ENCODE assay signal across 8 cellular contexts in the genomic region with DNA sequence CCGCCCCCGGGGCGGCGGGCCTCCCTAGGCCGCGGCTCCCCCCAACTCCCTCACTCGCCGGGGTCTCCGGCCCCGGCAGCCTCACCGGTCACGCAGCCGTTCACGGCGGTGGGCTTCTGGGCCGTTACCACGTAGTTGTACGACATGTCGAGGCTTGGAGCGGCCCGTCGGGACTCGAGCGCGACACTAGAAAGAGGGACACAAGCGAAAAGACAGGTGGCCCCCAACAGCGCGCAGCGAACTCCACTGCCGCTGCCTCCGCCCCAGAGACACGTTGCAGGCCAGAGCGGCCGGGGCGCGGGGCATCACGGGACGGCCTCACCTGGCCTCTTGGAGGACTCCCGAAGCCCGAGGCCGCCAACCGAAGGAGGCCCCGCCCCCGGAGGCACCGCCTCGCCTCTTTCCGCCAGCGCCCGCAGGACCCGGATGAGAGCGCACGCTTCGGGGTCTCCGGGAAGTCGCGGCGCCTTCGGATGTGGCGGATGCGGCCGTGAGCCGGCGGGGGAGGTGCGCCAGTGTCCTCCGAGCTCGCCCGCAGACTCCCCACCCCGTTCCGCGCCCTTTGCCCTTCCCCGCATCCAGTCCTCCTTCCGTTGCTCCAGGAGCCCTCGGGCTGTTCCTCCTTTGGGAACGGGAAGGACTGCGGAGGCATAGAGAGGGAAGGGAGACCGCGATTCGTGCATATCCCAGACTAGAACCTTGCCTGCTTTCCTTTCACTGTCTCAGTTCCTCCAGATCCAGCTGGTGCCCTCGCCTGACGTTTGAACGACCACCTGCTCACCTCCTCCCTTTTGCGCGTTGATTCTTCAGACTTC. TPM values are rescaled to one million over a fixed set of nuclear protein-coding genes. Genes with fewer than 3 reads are reported as not detected.
DNase-seq lines count a peak whose midpoint lies in the region; ATAC-seq and TF ChIP-seq lines count a peak whose summit lies in the region.

A gene (minus strand): TSS at position 283 of the 815 bp plus-strand sequence. CDS start 137 bp downstream, at position 146.
A gene with protein sequence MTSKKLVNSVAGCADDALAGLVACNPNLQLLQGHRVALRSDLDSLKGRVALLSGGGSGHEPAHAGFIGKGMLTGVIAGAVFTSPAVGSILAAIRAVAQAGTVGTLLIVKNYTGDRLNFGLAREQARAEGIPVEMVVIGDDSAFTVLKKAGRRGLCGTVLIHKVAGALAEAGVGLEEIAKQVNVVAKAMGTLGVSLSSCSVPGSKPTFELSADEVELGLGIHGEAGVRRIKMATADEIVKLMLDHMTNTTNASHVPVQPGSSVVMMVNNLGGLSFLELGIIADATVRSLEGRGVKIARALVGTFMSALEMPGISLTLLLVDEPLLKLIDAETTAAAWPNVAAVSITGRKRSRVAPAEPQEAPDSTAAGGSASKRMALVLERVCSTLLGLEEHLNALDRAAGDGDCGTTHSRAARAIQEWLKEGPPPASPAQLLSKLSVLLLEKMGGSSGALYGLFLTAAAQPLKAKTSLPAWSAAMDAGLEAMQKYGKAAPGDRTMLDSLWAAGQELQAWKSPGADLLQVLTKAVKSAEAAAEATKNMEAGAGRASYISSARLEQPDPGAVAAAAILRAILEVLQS (plus strand): TSS at position 406 of the 815 bp plus-strand sequence. CDS start 1,501 bp downstream, outside the sequence.

- peak; percentile 63 to 88 for TF ChIP-seq POLR2A in Peyer's patch (IDR thresholded peaks at IDR 0.05)

- H3K9me3 ChIP-seq in KOPT-K1 (ENCODE audit: insufficient read depth, low read length, poor library complexity, severe bottlenecking): no peaks in the 10 kb centered on the region
- no peaks in the 10 kb centered on the region for H3K9me3 ChIP-seq in Peyer's patch
- H3K9me3 ChIP-seq in muscle layer of colon (ENCODE audit: low read length): no peaks in the 10 kb centered on the region

- peak; percentile 90 for DNase-seq in DMS53 treated with DMSO at 0.1 percent for 48 hours (lab: John Stamatoyannopoulos, UW; ENCODE audit: unreplicated experiment)
- peak; percentile 95 to 98 (median 96) for DNase-seq in Peyer's patch
- DNase-seq in activated T-cell treated with anti-CD3 and anti-CD28 coated beads, Interleukin-2, amount 50 U/mL, for 48 hours: peak; percentile 98 to 99
- peak; percentile 93 to 95 for DNase-seq in stimulated activated CD8-positive, alpha-beta memory T cell treated with anti-CD3 and anti-CD28 coated beads, Interleukin-7, amount 100 ng/mL, for 1 hour (ENCODE audit: low read depth in 2 of 2)

- H3K36me3 ChIP-seq in KOPT-K1 (ENCODE audit: insufficient read depth, low read length) (peaks cover 35% of the 10 kb centered on the region), Peyer's patch (peaks cover 0 to 31% (median 0%) of the 10 kb centered on the region in 3 donors), muscle layer of colon (ENCODE audit: insufficient read depth, low read length) (peaks cover 11% of the 10 kb centered on the region)

- peak; percentile 89 for ATAC-seq in GM21786 (IDR thresholded peaks at IDR 0.05; ENCODE audit: unreplicated experiment)
- peak; percentile 93 for ATAC-seq in esophagus mucosa

- peak in 1 of 6 experiments; percentile 23 for TF ChIP-seq CTCF in Peyer's patch (IDR thresholded peaks at IDR 0.05)

- peak within 1 kb of the TSS; percentile 93 for H3K9ac ChIP-seq in muscle layer of colon (ENCODE audit: low read length)

- H3K27me3 ChIP-seq in Peyer's patch (no peaks in the 10 kb centered on the region), muscle layer of colon (ENCODE audit: control insufficient read depth in 1 of 2, insufficient read depth in 2 of 2, low read length in 2 of 2) (no peaks in the 10 kb centered on the region)

- H3K4me3 ChIP-seq in Peyer's patch (peak within 1 kb of the TSS; percentile 79 to 91 (median 84)), muscle layer of colon (ENCODE audit: low read depth in 1 of 2, low read length in 2 of 2) (peak within 1 kb of the TSS; percentile 89 to 100)

- H3K4me1 ChIP-seq in Peyer's patch (peaks cover 6 to 31% (median 11%) of the 10 kb centered on the region in 4 donors), muscle layer of colon (ENCODE audit: insufficient read depth, low read length) (peaks cover 25% of the 10 kb centered on the region)

- H3K27ac ChIP-seq in KOPT-K1 (ENCODE audit: low read depth, low read length, poor library complexity, severe bottlenecking) (peak within 1 kb of the TSS; percentile 84), Peyer's patch (peak within 1 kb of the TSS; percentile 88 to 98 (median 94)), muscle layer of colon (ENCODE audit: low read depth, low read length) (peak within 1 kb of the TSS; percentile 98)

RNA-seq across cellular contexts. Expression of the first gene that starts in this region (rescaled TPM):
- total RNA-seq in Peyer's patch (100 to 1,000 TPM in 3 of 4 donors, 10 to 100 TPM in 1; 76.7 to 168 (median 136) TPM), esophagus mucosa (130 TPM)

RNA-seq across cellular contexts. Expression of the second gene that starts in this region (rescaled TPM):
- total RNA-seq in Peyer's patch (100 to 1,000 TPM; 172 to 755 (median 689) TPM), esophagus mucosa (46.0 TPM)

Comparison
In these comparisons a context has a peak if more than half of its experiments do, and no peak if none do; other contexts are left out.
1. Peak in every context shown above with its lines: DNase-seq, ATAC-seq, H3K4me3 ChIP-seq and H3K27ac ChIP-seq.